Comparison of ENCODE assay signal across 15 cellular contexts in the genomic region with DNA sequence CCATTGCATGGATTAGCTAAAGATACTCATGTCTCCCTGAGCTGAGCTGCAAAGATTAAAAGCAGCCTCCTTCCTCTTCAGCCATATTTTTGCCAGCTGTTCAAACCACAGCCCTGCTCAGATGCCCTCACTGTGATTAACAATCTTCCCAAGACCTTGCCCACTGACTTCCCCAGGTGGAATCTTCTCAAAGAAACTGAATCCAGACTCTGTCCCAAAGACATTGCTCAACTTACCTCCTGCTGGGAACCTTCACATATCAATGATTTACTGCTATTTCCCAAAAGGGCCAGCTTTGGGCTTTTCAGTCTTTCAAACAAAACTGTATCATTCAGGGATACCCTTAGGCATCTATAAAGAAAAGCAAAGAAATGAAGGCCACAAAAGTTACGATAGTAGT.
"Had no signal": no experiment of that assay in that cellular context is flagged by ENCODE, and none has a peak within 500 bp of the region (broad histone marks: within the 10 kb centered on the region; RNA-seq: fewer than 3 reads in every experiment).

No MANE protein-coding gene starts in this region.

- H3K4me3 ChIP-seq: upper lobe of right lung had no signal

- DNase-seq: activated CD4-positive, alpha-beta T cell treated with anti-CD3 and anti-CD28 coated beads for 48 hours; activated naive CD4-positive, alpha-beta T cell treated with anti-CD3 and anti-CD28 coated beads, Interleukin-2, amount 50 U/mL, for 16 hours; activated T-cell treated with anti-CD3 and anti-CD28 coated beads for 4 hours; amygdala; effector memory CD8-positive, alpha-beta T cell; stimulated activated CD4-positive, alpha-beta T cell treated with anti-CD3 and anti-CD28 coated beads, Interleukin-4, amount 100 ng/mL, for 1 hour; stimulated activated CD8-positive, alpha-beta memory T cell treated with anti-CD3 and anti-CD28 coated beads, Interleukin-4, amount 100 ng/mL, for 48 hours; T-cell; upper lobe of right lung had no signal

- H3K4me1 Mint-ChIP-seq: central memory CD8-positive, alpha-beta T cell; nephron had no signal

- H3K9me3 Mint-ChIP-seq: activated T-helper 2 cell treated with anti-CD3 and anti-CD28 coated beads, Interferon-gamma antibody, Interleukin-2, Interleukin-4, amounts not matched to agents 10 μg/mL and 5 μg/mL and 100 μg/mL, durations not matched to agents 14 hours and 24 hours and 36 hours; central memory CD8-positive, alpha-beta T cell; effector memory CD8-positive, alpha-beta T cell; memory B cell; nephron; stimulated activated naive CD8-positive, alpha-beta T cell treated with anti-CD3 and anti-CD28 coated beads, Interleukin-15, Interleukin-2, amounts not matched to agents 100 ng/mL and 50 ng/mL, for 24 hours; T-cell had no signal

- H3K27me3 Mint-ChIP-seq: brain; central memory CD8-positive, alpha-beta T cell; effector memory CD8-positive, alpha-beta T cell; memory B cell; stimulated activated naive CD8-positive, alpha-beta T cell treated with anti-CD3 and anti-CD28 coated beads, Interleukin-15, Interleukin-2, amounts not matched to agents 100 ng/mL and 50 ng/mL, for 24 hours; T-cell had no signal

- H3K4me3 Mint-ChIP-seq: brain; central memory CD8-positive, alpha-beta T cell; effector memory CD8-positive, alpha-beta T cell; memory B cell; nephron; stimulated activated naive CD8-positive, alpha-beta T cell treated with anti-CD3 and anti-CD28 coated beads, Interleukin-15, Interleukin-2, amounts not matched to agents 100 ng/mL and 50 ng/mL, for 24 hours; T-cell had no signal

- H3K27ac Mint-ChIP-seq: activated T-helper 2 cell treated with anti-CD3 and anti-CD28 coated beads, Interferon-gamma antibody, Interleukin-2, Interleukin-4, amounts not matched to agents 10 μg/mL and 5 μg/mL and 100 μg/mL, durations not matched to agents 14 hours and 24 hours and 36 hours; brain; memory B cell; nephron; stimulated activated naive CD8-positive, alpha-beta T cell treated with anti-CD3 and anti-CD28 coated beads, Interleukin-15, Interleukin-2, amounts not matched to agents 100 ng/mL and 50 ng/mL, for 24 hours; T-cell had no signal
